Comparison of ENCODE assay signal across 17 cellular contexts in genomic region chr1:160446945-160447600, GRCh38. TPM values are rescaled to one million over a fixed set of nuclear protein-coding genes. Genes with fewer than 3 reads are reported as not detected.
DNase-seq lines count a peak whose midpoint lies in the region; ATAC-seq lines count a peak whose summit lies in the region.
"Had no signal": no experiment of that assay in that cellular context is flagged by ENCODE, and none has a peak within 500 bp of the region (broad histone marks: within the 10 kb centered on the region; RNA-seq: fewer than 3 reads in every experiment).

No MANE protein-coding gene starts in this region.

- H3K9me3 Mint-ChIP-seq in activated naive CD4-positive, alpha-beta T cell treated with anti-CD3 and anti-CD28 coated beads for 36 hours = no peaks in the 10 kb centered on the region
- H3K9me3 Mint-ChIP-seq in activated T-helper 2 cell treated with anti-CD3 and anti-CD28 coated beads, Interferon-gamma antibody, Interleukin-2, Interleukin-4, amounts not matched to agents 10 μg/mL and 5 μg/mL and 100 μg/mL, durations not matched to agents 14 hours and 24 hours and 36 hours = peaks cover 5% of the 10 kb centered on the region
- no peaks in the 10 kb centered on the region for H3K9me3 Mint-ChIP-seq in stimulated activated memory B cell treated with anti-CD40 and anti-IgM and Interleukin-4, amounts not matched to agents 10 μg/mL and 1 μg/mL and 100 μg/mL, for 72 hours

- no peaks in the 10 kb centered on the region for H3K27me3 Mint-ChIP-seq in activated naive CD4-positive, alpha-beta T cell treated with anti-CD3 and anti-CD28 coated beads for 36 hours (ENCODE audit: low read depth)
- no peaks in the 10 kb centered on the region for H3K27me3 Mint-ChIP-seq in activated T-helper 2 cell treated with anti-CD3 and anti-CD28 coated beads, Interferon-gamma antibody, Interleukin-2, Interleukin-4, amounts not matched to agents 10 μg/mL and 5 μg/mL and 100 μg/mL, durations not matched to agents 14 hours and 24 hours and 36 hours (ENCODE audit: low read depth)
- no peaks in the 10 kb centered on the region for H3K27me3 Mint-ChIP-seq in stimulated activated memory B cell treated with anti-CD40 and anti-IgM and Interleukin-4, amounts not matched to agents 10 μg/mL and 1 μg/mL and 100 μg/mL, for 72 hours

- no peak for DNase-seq in activated naive CD4-positive, alpha-beta T cell treated with anti-CD3 and anti-CD28 coated beads for 36 hours
- no peak for DNase-seq in activated naive CD4-positive, alpha-beta T cell (lab: John Stamatoyannopoulos, UW)
- DNase-seq in OCI-M1 (lab: John Stamatoyannopoulos, UW) (peak; percentile 30), mucosa of gallbladder (ENCODE audit: low spot score) (no peak)
- DNase-seq in activated T-helper 2 cell treated with anti-CD3 and anti-CD28 coated beads, Interferon-gamma antibody, Interleukin-2, Interleukin-4, amounts not matched to agents 10 μg/mL and 5 μg/mL and 100 μg/mL, durations not matched to agents 14 hours and 24 hours and 36 hours (ENCODE audit: low spot score) = no peak
- DNase-seq: dermis blood vessel endothelial cell, IMR-90, NCI-H1048, NCI-H748 treated with DMSO at 0.1 percent for 48 hours, ovary, substantia nigra had no signal

- H3K27ac Mint-ChIP-seq in activated naive CD4-positive, alpha-beta T cell treated with anti-CD3 and anti-CD28 coated beads for 36 hours = peak overlapping the region; percentile 67
- H3K27ac Mint-ChIP-seq in activated T-helper 2 cell treated with anti-CD3 and anti-CD28 coated beads, Interferon-gamma antibody, Interleukin-2, Interleukin-4, amounts not matched to agents 10 μg/mL and 5 μg/mL and 100 μg/mL, durations not matched to agents 14 hours and 24 hours and 36 hours = peak overlapping the region; percentile 44
- peak overlapping the region; percentile 73 for H3K27ac Mint-ChIP-seq in stimulated activated memory B cell treated with anti-CD40 and anti-IgM and Interleukin-4, amounts not matched to agents 10 μg/mL and 1 μg/mL and 100 μg/mL, for 72 hours

- peaks cover 56% of the 10 kb centered on the region for H3K4me1 Mint-ChIP-seq in activated naive CD4-positive, alpha-beta T cell treated with anti-CD3 and anti-CD28 coated beads for 36 hours (ENCODE audit: low read depth)
- H3K4me1 Mint-ChIP-seq in activated T-helper 2 cell treated with anti-CD3 and anti-CD28 coated beads, Interferon-gamma antibody, Interleukin-2, Interleukin-4, amounts not matched to agents 10 μg/mL and 5 μg/mL and 100 μg/mL, durations not matched to agents 14 hours and 24 hours and 36 hours (ENCODE audit: low read depth) = peaks cover 49% of the 10 kb centered on the region
- peaks cover 46% of the 10 kb centered on the region for H3K4me1 Mint-ChIP-seq in stimulated activated memory B cell treated with anti-CD40 and anti-IgM and Interleukin-4, amounts not matched to agents 10 μg/mL and 1 μg/mL and 100 μg/mL, for 72 hours

- H3K36me3 Mint-ChIP-seq in activated naive CD4-positive, alpha-beta T cell treated with anti-CD3 and anti-CD28 coated beads for 36 hours (ENCODE audit: low read depth) = no peaks in the 10 kb centered on the region
- H3K36me3 Mint-ChIP-seq in activated T-helper 2 cell treated with anti-CD3 and anti-CD28 coated beads, Interferon-gamma antibody, Interleukin-2, Interleukin-4, amounts not matched to agents 10 μg/mL and 5 μg/mL and 100 μg/mL, durations not matched to agents 14 hours and 24 hours and 36 hours (ENCODE audit: low read depth) = no peaks in the 10 kb centered on the region
- H3K36me3 Mint-ChIP-seq in stimulated activated memory B cell treated with anti-CD40 and anti-IgM and Interleukin-4, amounts not matched to agents 10 μg/mL and 1 μg/mL and 100 μg/mL, for 72 hours = no peaks in the 10 kb centered on the region

- CTCF ChIA-PET in activated naive CD4-positive, alpha-beta T cell treated with anti-CD3 and anti-CD28 coated beads for 36 hours (lab: Charles Lee) = interaction anchor here (1.2 kb wide), 1 partner anchor 72 kb away, joined by 3 read pairs; no protein-coding TSS in a partner anchor

- intact Hi-C loops in activated naive CD4-positive, alpha-beta T cell treated with anti-CD3 and anti-CD28 coated beads for 36 hours (cut with micrococcal nuclease) = no loop called here
- intact Hi-C loops in activated T-helper 2 cell treated with anti-CD3 and anti-CD28 coated beads, Interferon-gamma antibody, Interleukin-2, Interleukin-4, amounts not matched to agents 10 μg/mL and 5 μg/mL and 100 μg/mL, durations not matched to agents 14 hours and 24 hours and 36 hours (cut with micrococcal nuclease) = loop anchor here (1.0 kb wide), 1 partner anchor 9 kb away; no protein-coding TSS in a partner anchor

- peak overlapping the region; percentile 3 for H3K4me3 Mint-ChIP-seq in activated naive CD4-positive, alpha-beta T cell treated with anti-CD3 and anti-CD28 coated beads for 36 hours
- peak overlapping the region; percentile 2 for H3K4me3 Mint-ChIP-seq in activated T-helper 2 cell treated with anti-CD3 and anti-CD28 coated beads, Interferon-gamma antibody, Interleukin-2, Interleukin-4, amounts not matched to agents 10 μg/mL and 5 μg/mL and 100 μg/mL, durations not matched to agents 14 hours and 24 hours and 36 hours (ENCODE audit: low read depth)
- no peak overlapping the region for H3K4me3 Mint-ChIP-seq in stimulated activated memory B cell treated with anti-CD40 and anti-IgM and Interleukin-4, amounts not matched to agents 10 μg/mL and 1 μg/mL and 100 μg/mL, for 72 hours

- no peak for ATAC-seq in stimulated activated memory B cell treated with anti-CD40 and anti-IgM and Interleukin-4, amounts not matched to agents 10 μg/mL and 1 μg/mL and 100 μg/mL, for 72 hours
- ATAC-seq in GM21360 (IDR thresholded peaks at IDR 0.05; ENCODE audit: unreplicated experiment) = no peak
- ATAC-seq in HG03139 (IDR thresholded peaks at IDR 0.05; ENCODE audit: unreplicated experiment) = no peak
- ATAC-seq: gastroesophageal sphincter, sciatic nerve, SK-N-SH treated with all-trans-retinoic acid at 6 μM for 48 hours had no signal

RNA-seq across cellular contexts. Expression of gene VANGL2, which starts 46.7 kb away (rescaled TPM):
- under 1 TPM in 1 of 2 experiments, not detected in 1; 0.27 TPM for total RNA-seq in activated naive CD4-positive, alpha-beta T cell treated with anti-CD3 and anti-CD28 coated beads for 36 hours
- total RNA-seq in activated T-helper 2 cell treated with anti-CD3 and anti-CD28 coated beads, Interferon-gamma antibody, Interleukin-2, Interleukin-4, amounts not matched to agents 10 μg/mL and 5 μg/mL and 100 μg/mL, durations not matched to agents 14 hours and 24 hours and 36 hours = not detected in 2 replicates
- 6.5 TPM for total RNA-seq in mucosa of gallbladder
